ENCODE assay signal across 12 cellular contexts in the genomic region with DNA sequence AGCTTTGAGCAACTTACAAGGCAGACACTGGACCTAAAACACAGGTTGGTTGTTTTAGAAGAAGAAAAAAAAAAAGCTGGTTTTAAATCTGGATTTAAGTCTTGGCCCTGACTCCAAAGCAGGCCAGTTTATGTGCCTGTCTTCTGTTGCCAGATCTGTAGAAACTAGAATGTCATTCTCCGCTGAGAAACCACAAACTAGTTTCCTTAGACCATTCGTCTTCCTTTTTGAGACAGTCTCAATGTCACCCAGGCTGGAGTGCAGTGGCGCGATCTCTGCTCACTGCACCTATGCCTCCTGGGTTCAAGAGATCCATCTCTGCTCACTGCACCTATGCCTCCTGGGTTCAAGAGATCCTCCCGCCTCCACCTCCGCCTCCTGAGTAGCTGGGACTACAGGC. TPM values are rescaled to one million over a fixed set of nuclear protein-coding genes. Genes with fewer than 3 reads are reported as not detected.
DNase-seq lines count a peak whose midpoint lies in the region; ATAC-seq, FAIRE-seq and TF ChIP-seq lines count a peak whose summit lies in the region.
"Had no signal": no experiment of that assay in that cellular context is flagged by ENCODE, and none has a peak within 500 bp of the region (broad histone marks: within the 10 kb centered on the region; RNA-seq: fewer than 3 reads in every experiment).

No MANE protein-coding gene starts in this region.

- in situ Hi-C loops in HepG2 (cut with HindIII; ENCODE audit: extremely low pct_ligation_motif_present, low pct_unique_long_range_greater_than_20kb), result no loop called here

- TF ChIP-seq POLR2A in HepG2 (IDR thresholded peaks at IDR 0.05; ENCODE audit: insufficient read depth in 1 of 2, low read depth in 2 of 2, low read length in 2 of 2), result no peak

- POLR2A ChIA-PET in activated CD4-positive, alpha-beta T cell treated with anti-CD3 and anti-CD28 coated beads for 36 hours (lab: Charles Lee), result no interaction called here
- POLR2A ChIA-PET in HepG2 (lab: Yijun Ruan, JAX), result no interaction called here

- H3K9me3 Mint-ChIP-seq in activated CD4-positive, alpha-beta T cell treated with anti-CD3 and anti-CD28 coated beads for 36 hours (ENCODE audit: low read depth), result no peaks in the 10 kb centered on the region
- H3K9me3 Mint-ChIP-seq in GM23338 (no peaks in the 10 kb centered on the region), neural crest cell (peaks cover 5% of the 10 kb centered on the region)

- H3K27me3 ChIP-seq in GM23338 (ENCODE audit: insufficient read depth), result no peaks in the 10 kb centered on the region
- H3K27me3 ChIP-seq in HepG2 (ENCODE audit: control insufficient read depth in 1 of 2, insufficient read depth in 2 of 2, low read length in 2 of 2), result no peaks in the 10 kb centered on the region

- no peak for TF ChIP-seq EP300 in HepG2 (IDR thresholded peaks at IDR 0.05; ENCODE audit: low read depth in 2 of 2, low read length in 2 of 2)
- TF ChIP-seq EP300 in HepG2 (CRISPR knock-in tag; IDR thresholded peaks at IDR 0.05; ENCODE audit: borderline replicate concordance), result no peak

- no peaks in the 10 kb centered on the region for H3K9me2 ChIP-seq in GM23338 (ENCODE audit: insufficient read depth)

- ATAC-seq in activated CD4-positive, alpha-beta T cell treated with anti-CD3 and anti-CD28 coated beads for 36 hours, result peak; percentile 96
- ATAC-seq in GM23338 (no peak), HG03521 (IDR thresholded peaks at IDR 0.05; ENCODE audit: unreplicated experiment) (peak; percentile 98), HepG2 (no peak)

- CTCF ChIA-PET in activated CD4-positive, alpha-beta T cell treated with anti-CD3 and anti-CD28 coated beads for 36 hours (lab: Charles Lee), result interaction anchor here (1.1 kb wide), 1 partner anchor 10 kb away, joined by 3 read pairs; no protein-coding TSS in a partner anchor
- CTCF ChIA-PET in HepG2 (lab: Yijun Ruan, JAX; ENCODE audit: low intra/inter-chr PET ratio, low total read pairs), result no interaction called here

- peaks cover 18% of the 10 kb centered on the region for H3K4me1 Mint-ChIP-seq in activated CD4-positive, alpha-beta T cell treated with anti-CD3 and anti-CD28 coated beads for 36 hours
- H3K4me1 Mint-ChIP-seq in GM23338 (peaks cover 70% of the 10 kb centered on the region), neural crest cell (peaks cover 25% of the 10 kb centered on the region)

- H3K9ac ChIP-seq in HepG2 (ENCODE audit: insufficient read depth, low read depth, low read length), result no peak overlapping the region

- H3K4me3 ChIP-seq in GM23338 (no peak overlapping the region), HepG2 (replicated peaks in 1 of 3; ENCODE audit: insufficient read depth in 1 of 3, low read depth in 2 of 3, low read length in 3 of 3) (no peak overlapping the region)

- H3K79me2 ChIP-seq in GM23338 (replicated peaks; ENCODE audit: insufficient read depth) (peaks cover 100% of the 10 kb centered on the region), HepG2 (ENCODE audit: insufficient read depth, low read length) (peaks cover 57% of the 10 kb centered on the region)

- H3K36me3 Mint-ChIP-seq in activated CD4-positive, alpha-beta T cell treated with anti-CD3 and anti-CD28 coated beads for 36 hours (ENCODE audit: low read depth), result peaks cover 16% of the 10 kb centered on the region
- peaks cover 20% of the 10 kb centered on the region; the same call in 2 of the 3 replicates for H3K36me3 Mint-ChIP-seq in GM23338 (ENCODE audit: low read depth)
- H3K36me3 Mint-ChIP-seq in neural crest cell (ENCODE audit: low read depth), result peaks cover 8% of the 10 kb centered on the region

- TF ChIP-seq RAD21 in HepG2 (CRISPR knock-in tag; IDR thresholded peaks at IDR 0.05), result no peak

- H3F3A ChIP-seq in GM23338 (replicated peaks; ENCODE audit: low read depth), result no peaks in the 10 kb centered on the region

- TF ChIP-seq CTCF in GM23338 (conservative IDR thresholded peaks at IDR 0.05; ENCODE audit: low read depth in 2 of 2), result no peak
- TF ChIP-seq CTCF in neural crest cell (conservative IDR thresholded peaks at IDR 0.05), result no peak
- TF ChIP-seq CTCF in HepG2 (CRISPR knock-in tag; IDR thresholded peaks at IDR 0.05), result no peak

- 91% methylated on average over 6 of the region's 6 CpGs for WGBS in HepG2 (ENCODE audit: low lambda C conversion rate)

- intact Hi-C loops in activated CD4-positive, alpha-beta T cell treated with anti-CD3 and anti-CD28 coated beads for 36 hours (cut with DNase I, micrococcal nuclease), result no loop called here
- intact Hi-C loops in HepG2 (cut with micrococcal nuclease; ENCODE audit: unreplicated experiment), result no loop called here

- H3K4me3 Mint-ChIP-seq in activated CD4-positive, alpha-beta T cell treated with anti-CD3 and anti-CD28 coated beads for 36 hours, result no peak overlapping the region
- H3K4me3 Mint-ChIP-seq in GM23338 (no peak overlapping the region), neural crest cell (no peak overlapping the region)

- FAIRE-seq in HepG2 (lab: Jason Lieb, UNC), result no peak
- FAIRE-seq: A204.1, H1 had no signal

- no peaks in the 10 kb centered on the region for H3K9me3 ChIP-seq in HepG2 (ENCODE audit: low read length)

- H3K36me3 ChIP-seq in GM23338 (ENCODE audit: insufficient read depth) (no peaks in the 10 kb centered on the region), HepG2 (replicated peaks in 1 of 2; ENCODE audit: control insufficient read depth in 1 of 2, insufficient read depth in 2 of 2, low read length in 2 of 2) (no peaks in the 10 kb centered on the region)

- H3K27ac ChIP-seq in GM23338 (ENCODE audit: low read depth), result no peak overlapping the region; the same call in 1 of the 2 replicates
- H3K27ac ChIP-seq in HepG2 (ENCODE audit: extremely low read length, insufficient read depth, low read length), result no peak overlapping the region

- DNase-seq in activated CD4-positive, alpha-beta T cell treated with anti-CD3 and anti-CD28 coated beads for 36 hours, result peak; percentile 25
- no peak for DNase-seq in activated CD4-positive, alpha-beta T cell treated with anti-CD3 and anti-CD28 coated beads, Interleukin-2, amount 50 U/mL, for 4 hours
- no peak for DNase-seq in GM23338 (ENCODE audit: low spot score)
- DNase-seq in neural crest cell (ENCODE audit: low read depth, low spot score), result no peak
- DNase-seq in stimulated activated CD4-positive, alpha-beta T cell treated with anti-CD3 and anti-CD28 coated beads, Interleukin-2, amount 100 ng/mL, for 48 hours, result no peak
- no peak for DNase-seq in GM03348 (ENCODE audit: low spot score)
- no peak for DNase-seq in HepG2 (ENCODE audit: low spot score)
- DNase-seq: activated CD4-positive, alpha-beta T cell treated with anti-CD3 and anti-CD28 coated beads for 48 hours; NCI-H446 had no signal

- H4K20me1 ChIP-seq in GM23338 (replicated peaks; ENCODE audit: insufficient read depth) (peaks cover 44% of the 10 kb centered on the region), HepG2 (ENCODE audit: insufficient read depth, low read length) (peaks cover 3% of the 10 kb centered on the region; the same call in 1 of the 2 replicates)

- no peak overlapping the region for H3K4me2 ChIP-seq in GM23338
- no peak overlapping the region for H3K4me2 ChIP-seq in HepG2 (ENCODE audit: low read depth, low read length)

- peaks cover 55% of the 10 kb centered on the region for H3K4me1 ChIP-seq in GM23338 (ENCODE audit: insufficient read depth)
- peaks cover 40% of the 10 kb centered on the region for H3K4me1 ChIP-seq in HepG2 (ENCODE audit: insufficient read depth, low read length)

- no peaks in the 10 kb centered on the region for H3K27me3 Mint-ChIP-seq in activated CD4-positive, alpha-beta T cell treated with anti-CD3 and anti-CD28 coated beads for 36 hours
- H3K27me3 Mint-ChIP-seq in GM23338 (ENCODE audit: insufficient read depth, low read depth, poor library complexity), result peaks cover 5% of the 10 kb centered on the region
- H3K27me3 Mint-ChIP-seq in neural crest cell (ENCODE audit: low read depth), result no peaks in the 10 kb centered on the region

- H2AFZ ChIP-seq in GM23338 (no peak overlapping the region), HepG2 (ENCODE audit: low read length) (no peak overlapping the region)

- H3K27ac Mint-ChIP-seq in activated CD4-positive, alpha-beta T cell treated with anti-CD3 and anti-CD28 coated beads for 36 hours, result no peak overlapping the region
- peak overlapping the region; percentile 87 for H3K27ac Mint-ChIP-seq in GM23338
- peak overlapping the region; percentile 12 for H3K27ac Mint-ChIP-seq in neural crest cell (ENCODE audit: unreplicated experiment)

- no TSS peak for BruUV-seq in HepG2 (replicated peaks; lab: Mats Ljungman, UMichigan)

TF ChIP-seq in GM23338, 12 proteins besides CTCF, POLR2A, EP300 and RAD21 (continues in another document):
- TF ChIP-seq POLR2AphosphoS5 (IDR thresholded peaks at IDR 0.05; ENCODE audit: low read depth), result no peak

TF ChIP-seq in HepG2, 621 proteins besides CTCF, POLR2A, EP300 and RAD21 (continues in another document):
- no peak for TF ChIP-seq KLF15 (CRISPR knock-in tag; IDR thresholded peaks at IDR 0.05; ENCODE audit: borderline replicate concordance)

RNA-seq across cellular contexts. Expression of a gene that starts 33.9 kb away (rescaled TPM):
- total RNA-seq in activated CD4-positive, alpha-beta T cell treated with anti-CD3 and anti-CD28 coated beads for 36 hours, result 10 to 100 TPM; 59.8 to 71.1 TPM
- total RNA-seq in GM23338 (2014; rRNA removed; shearing (Covaris generic)), result 383 and 444 TPM in 2 replicates
- polyA plus RNA-seq in GM23338 (2016; fragmentation: Nextera tagmentation; extraction: Ambion mirVana) (59.8 and 69.4 TPM in 2 replicates), HepG2 (2011; rRNA removed) (262 and 315 TPM in 2 replicates)
- total RNA-seq in neural crest cell (245 and 254 TPM in 2 replicates), HepG2 (2016; rRNA removed; fragmentation: Illumina TruSeq; extraction: Trizol) (33.6 and 70.6 TPM in 2 replicates)
- total RNA-seq in HepG2 (2016; cell fraction: cytosol; rRNA removed; fragmentation: Illumina TruSeq; extraction: Trizol; ENCODE audit: low read depth), result 4.5 and 4.6 TPM in 2 replicates
- total RNA-seq in HepG2 (2016; cell fraction: insoluble cytoplasmic fraction; rRNA removed; fragmentation: Illumina TruSeq; extraction: Trizol), result 27.5 and 74.9 TPM in 2 replicates
- total RNA-seq in HepG2 (2016; cell fraction: membrane; rRNA removed; fragmentation: Illumina TruSeq; extraction: Trizol), result 9.0 and 10.2 TPM in 2 replicates
- 82.2 and 98.5 TPM in 2 replicates for total RNA-seq in HepG2 (2016; cell fraction: nucleus; rRNA removed; fragmentation: Illumina TruSeq; extraction: Trizol)
- 227 and 358 TPM in 2 replicates for polyA plus RNA-seq in HepG2 (2011; cell fraction: cytosol; rRNA removed)
- 144 and 194 TPM in 2 replicates for polyA plus RNA-seq in HepG2 (2011; cell fraction: nucleus; rRNA removed)
- polyA plus RNA-seq in HepG2 (2012), result 183 and 345 TPM in 2 replicates
- polyA plus RNA-seq in HepG2 (2016; cell fraction: cytosol; fragmentation: Illumina TruSeq; extraction: Trizol; ENCODE audit: low read depth), result 4.5 and 4.7 TPM in 2 replicates
- polyA plus RNA-seq in HepG2 (2016; cell fraction: insoluble cytoplasmic fraction; fragmentation: Illumina TruSeq; extraction: Trizol; ENCODE audit: low read depth), result 41.3 and 45.6 TPM in 2 replicates
- polyA plus RNA-seq in HepG2 (2016; cell fraction: membrane; fragmentation: Illumina TruSeq; extraction: Trizol; ENCODE audit: low read depth), result 6.6 and 9.0 TPM in 2 replicates
- polyA plus RNA-seq in HepG2 (2016; cell fraction: nucleus; fragmentation: Illumina TruSeq; extraction: Trizol; ENCODE audit: insufficient read depth, low read depth), result 116 and 117 TPM in 2 replicates
- 307 and 343 TPM in 2 replicates for polyA minus RNA-seq in HepG2 (2011; rRNA and poly(A)+ RNA removed; ENCODE audit: low replicate concordance)
- 128 and 205 TPM in 2 replicates for polyA minus RNA-seq in HepG2 (2011; cell fraction: cytosol; rRNA and poly(A)+ RNA removed)
- 217 and 256 TPM in 2 replicates for polyA minus RNA-seq in HepG2 (2011; cell fraction: nucleus; rRNA and poly(A)+ RNA removed)

Comparison
In these comparisons a context has a peak if more than half of its experiments do, and no peak if none do; other contexts are left out.
1. ATAC-seq: peak in activated CD4-positive, alpha-beta T cell treated with anti-CD3 and anti-CD28 coated beads for 36 hours (single experiment) and HG03521 (single experiment); none in GM23338 (single experiment) and HepG2 (single experiment).